Comparison of ENCODE assay signal across 14 cellular contexts in the genomic region with DNA sequence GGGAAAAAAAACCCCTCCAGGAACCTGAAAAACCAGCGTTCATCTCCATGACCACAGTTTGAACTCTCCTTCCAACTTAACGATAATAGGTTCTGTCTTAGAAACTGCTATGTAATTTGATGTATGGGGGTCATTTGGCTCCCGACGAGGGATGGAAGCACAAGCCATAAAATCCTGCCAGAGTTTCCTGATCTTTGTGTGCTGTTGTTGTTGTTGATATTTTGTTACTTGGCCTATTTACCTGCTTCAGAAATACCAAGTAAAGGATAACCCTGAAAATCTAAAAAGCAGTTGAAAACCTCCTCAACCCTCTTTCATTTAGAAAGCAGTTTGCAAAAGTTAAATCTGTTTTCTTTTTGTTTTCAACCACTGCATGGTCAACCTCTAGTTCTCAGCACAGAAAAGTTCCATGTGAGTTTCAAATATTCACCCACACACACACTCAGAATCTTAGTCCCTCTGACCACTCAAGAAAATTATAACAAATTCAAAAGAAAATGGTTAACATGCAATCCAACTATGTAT. TPM values are rescaled to one million over a fixed set of nuclear protein-coding genes. Genes with fewer than 3 reads are reported as not detected.
DNase-seq lines count a peak whose midpoint lies in the region; ATAC-seq, FAIRE-seq and TF ChIP-seq lines count a peak whose summit lies in the region.
"Had no signal": no experiment of that assay in that cellular context is flagged by ENCODE, and none has a peak within 500 bp of the region (broad histone marks: within the 10 kb centered on the region; RNA-seq: fewer than 3 reads in every experiment).

No MANE protein-coding gene starts in this region.

- peaks cover 12% of the 10 kb centered on the region for H3K79me2 ChIP-seq in HepG2 (ENCODE audit: insufficient read depth, low read length)
- no peaks in the 10 kb centered on the region for H3K79me2 ChIP-seq in parathyroid adenoma

- H3K27me3 ChIP-seq in HepG2 (ENCODE audit: control insufficient read depth in 1 of 2, insufficient read depth in 2 of 2, low read length in 2 of 2) (no peaks in the 10 kb centered on the region), right lobe of liver (peaks cover 0 to 13% of the 10 kb centered on the region in 2 donors), esophagus muscularis mucosa (no peaks in the 10 kb centered on the region), parathyroid adenoma (ENCODE audit: control insufficient read depth, insufficient read depth, low read length) (no peaks in the 10 kb centered on the region)
- H3K27me3 ChIP-seq: testis had no signal

- no peak for TF ChIP-seq CTCF in HepG2 (CRISPR knock-in tag; IDR thresholded peaks at IDR 0.05)
- TF ChIP-seq CTCF in right lobe of liver (IDR thresholded peaks at IDR 0.05) = no peak
- TF ChIP-seq CTCF in esophagus muscularis mucosa (IDR thresholded peaks at IDR 0.05) = no peak
- TF ChIP-seq CTCF in parathyroid adenoma (IDR thresholded peaks at IDR 0.05) = no peak

- no peak for DNase-seq in HepG2 (ENCODE audit: low spot score)
- DNase-seq in right lobe of liver = no peak
- DNase-seq in esophagus muscularis mucosa (ENCODE audit: extremely low spot score) = no peak
- no peak for DNase-seq in AG08395 (ENCODE audit: low spot score)
- DNase-seq in RPMI8226 = no peak
- no peak for DNase-seq in LoVo (ENCODE audit: low spot score)
- DNase-seq: activated CD4-positive, alpha-beta T cell treated with anti-CD3 and anti-CD28 coated beads, Interleukin-2, amount 50 U/mL, for 48 hours; activated effector memory CD4-positive, alpha-beta T cell treated with anti-CD3 and anti-CD28 coated beads, Interleukin-2, amount 50 U/mL, for 16 hours; MV-4-11; T-helper 2 cell; testis had no signal

- H3K9me3 ChIP-seq in HepG2 (ENCODE audit: low read length) (no peaks in the 10 kb centered on the region), right lobe of liver (no peaks in the 10 kb centered on the region), esophagus muscularis mucosa (no peaks in the 10 kb centered on the region), parathyroid adenoma (ENCODE audit: control insufficient read depth, low read length) (no peaks in the 10 kb centered on the region)
- H3K9me3 ChIP-seq: testis had no signal

- in situ Hi-C loops in HepG2 (cut with HindIII; ENCODE audit: extremely low pct_ligation_motif_present, low pct_unique_long_range_greater_than_20kb) = no loop called here

- H4K20me1 ChIP-seq in HepG2 (ENCODE audit: insufficient read depth, low read length) = peaks cover 5% of the 10 kb centered on the region; the same call in 1 of the 2 replicates

- no peak for TF ChIP-seq EP300 in HepG2 (IDR thresholded peaks at IDR 0.05; ENCODE audit: low read depth in 2 of 2, low read length in 2 of 2)
- TF ChIP-seq EP300 in HepG2 (CRISPR knock-in tag; IDR thresholded peaks at IDR 0.05; ENCODE audit: borderline replicate concordance) = no peak
- no peak for TF ChIP-seq EP300 in esophagus muscularis mucosa (IDR thresholded peaks at IDR 0.05)

- H2AFZ ChIP-seq in HepG2 (ENCODE audit: low read length) (no peak overlapping the region), parathyroid adenoma (no peak overlapping the region)

- no peak for FAIRE-seq in HepG2 (lab: Jason Lieb, UNC)
- FAIRE-seq: A204.1 had no signal

- H3K4me1 ChIP-seq in HepG2 (ENCODE audit: insufficient read depth, low read length) = peaks cover 12% of the 10 kb centered on the region; the same call in 1 of the 2 replicates
- H3K4me1 ChIP-seq in right lobe of liver = peaks cover 0 to 4% (median 0%) of the 10 kb centered on the region in 4 donors
- peaks cover 34 to 74% (median 59%) of the 10 kb centered on the region in 4 donors for H3K4me1 ChIP-seq in esophagus muscularis mucosa
- H3K4me1 ChIP-seq in parathyroid adenoma = no peaks in the 10 kb centered on the region
- H3K4me1 ChIP-seq: testis had no signal

- CTCF ChIA-PET in HepG2 (lab: Yijun Ruan, JAX; ENCODE audit: low intra/inter-chr PET ratio, low total read pairs) = no interaction called here

- H3K9ac ChIP-seq in HepG2 (ENCODE audit: insufficient read depth, low read depth, low read length) (no peak overlapping the region), parathyroid adenoma (no peak overlapping the region)

- POLR2A ChIA-PET in HepG2 (lab: Yijun Ruan, JAX) = interaction anchor here (3.8 kb wide), 1 partner anchor 9 kb away, joined by 55 read pairs; no protein-coding TSS in a partner anchor

- ATAC-seq in HepG2 (no peak), right lobe of liver (no peak), GM21360 (IDR thresholded peaks at IDR 0.05; ENCODE audit: unreplicated experiment) (no peak)

- H3K27ac ChIP-seq in HepG2 (ENCODE audit: extremely low read length, insufficient read depth, low read length) (no peak overlapping the region), right lobe of liver (peak overlapping the region in 1 of 3 donors; percentile 25), esophagus muscularis mucosa (replicated peaks in 1 of 4) (peak overlapping the region; percentile 96 to 100 (median 99)), parathyroid adenoma (peak overlapping the region; percentile 24)
- H3K27ac ChIP-seq: testis had no signal

- H3K4me2 ChIP-seq in HepG2 (ENCODE audit: low read depth, low read length) (no peak overlapping the region), parathyroid adenoma (ENCODE audit: low read length) (peak overlapping the region; percentile 86)

- H3K4me3 ChIP-seq in HepG2 (replicated peaks in 1 of 3; ENCODE audit: insufficient read depth in 1 of 3, low read depth in 2 of 3, low read length in 3 of 3) = no peak overlapping the region
- H3K4me3 ChIP-seq in right lobe of liver = no peak overlapping the region
- H3K4me3 ChIP-seq in esophagus muscularis mucosa = peak overlapping the region; percentile 68 to 88 (median 77)
- H3K4me3 ChIP-seq in parathyroid adenoma (ENCODE audit: low read depth, low read length) = peak overlapping the region; percentile 97
- H3K4me3 ChIP-seq: testis had no signal

- no peak for TF ChIP-seq RAD21 in HepG2 (CRISPR knock-in tag; IDR thresholded peaks at IDR 0.05)

- H3K36me3 ChIP-seq in HepG2 (replicated peaks in 1 of 2; ENCODE audit: control insufficient read depth in 1 of 2, insufficient read depth in 2 of 2, low read length in 2 of 2) = peaks cover 2 to 12% of the 10 kb centered on the region in 2 experiments; a peak in 2 of 5 replicates
- no peaks in the 10 kb centered on the region for H3K36me3 ChIP-seq in right lobe of liver
- no peaks in the 10 kb centered on the region for H3K36me3 ChIP-seq in esophagus muscularis mucosa
- H3K36me3 ChIP-seq in parathyroid adenoma (ENCODE audit: control insufficient read depth, insufficient read depth, low read length) = no peaks in the 10 kb centered on the region

- intact Hi-C loops in HepG2 (cut with micrococcal nuclease; ENCODE audit: unreplicated experiment) = no loop called here
- intact Hi-C loops in right lobe of liver (cut with DNase I) = no loop called here
- intact Hi-C loops in esophagus muscularis mucosa (cut with DNase I) = no loop called here

- WGBS in HepG2 (ENCODE audit: low lambda C conversion rate) = 95% methylated on average over 4 of the region's 4 CpGs
- WGBS in right lobe of liver (ENCODE audit: insufficient coverage, low coverage, low lambda C conversion rate, missing lambda C conversion rate) = 17% methylated on average over 4 of the region's 4 CpGs
- 17% methylated on average over 4 of the region's 4 CpGs for WGBS in esophagus muscularis mucosa

- TF ChIP-seq POLR2A in HepG2 (IDR thresholded peaks at IDR 0.05; ENCODE audit: insufficient read depth in 1 of 2, low read depth in 2 of 2, low read length in 2 of 2) = no peak
- no peak for TF ChIP-seq POLR2A in right lobe of liver (IDR thresholded peaks at IDR 0.05)
- TF ChIP-seq POLR2A in esophagus muscularis mucosa (IDR thresholded peaks at IDR 0.05; ENCODE audit: low read depth) = no peak

- TSS peak; percentile 16 for BruUV-seq in HepG2 (replicated peaks; lab: Mats Ljungman, UMichigan)

RNA-seq across cellular contexts. Expression of a gene that starts 9.3 kb away (rescaled TPM):
- total RNA-seq in HepG2 (2016; rRNA removed; fragmentation: Illumina TruSeq; extraction: Trizol) (0.22 TPM in 1 of 2 replicates, not detected in the other), right lobe of liver (under 1 TPM in 3 of 6 experiments, not detected in 3; 0.16 to 0.19 (median 0.17) TPM), esophagus muscularis mucosa (1 to 10 TPM; 3.3 to 5.4 (median 4.4) TPM)
- 0.10 and 0.35 TPM in 2 replicates for total RNA-seq in HepG2 (2016; cell fraction: cytosol; rRNA removed; fragmentation: Illumina TruSeq; extraction: Trizol; ENCODE audit: low read depth)
- total RNA-seq in HepG2 (2016; cell fraction: insoluble cytoplasmic fraction; rRNA removed; fragmentation: Illumina TruSeq; extraction: Trizol) = 0.15 TPM in 1 of 2 replicates, not detected in the other
- total RNA-seq in HepG2 (2016; cell fraction: membrane; rRNA removed; fragmentation: Illumina TruSeq; extraction: Trizol) = 0.09 and 0.17 TPM in 2 replicates
- total RNA-seq in HepG2 (2016; cell fraction: nucleus; rRNA removed; fragmentation: Illumina TruSeq; extraction: Trizol) = 0.63 and 1.3 TPM in 2 replicates
- polyA plus RNA-seq in HepG2 (2011; rRNA removed) = 0.20 and 0.29 TPM in 2 replicates
- 0.03 and 0.08 TPM in 2 replicates for polyA plus RNA-seq in HepG2 (2011; cell fraction: cytosol; rRNA removed)
- 1.1 and 1.3 TPM in 2 replicates for polyA plus RNA-seq in HepG2 (2011; cell fraction: nucleus; rRNA removed)
- 0.21 and 0.27 TPM in 2 replicates for polyA plus RNA-seq in HepG2 (2012)
- polyA plus RNA-seq in HepG2 (2016; cell fraction: cytosol; fragmentation: Illumina TruSeq; extraction: Trizol; ENCODE audit: low read depth) = 0.12 and 0.16 TPM in 2 replicates
- polyA plus RNA-seq in HepG2 (2016; cell fraction: insoluble cytoplasmic fraction; fragmentation: Illumina TruSeq; extraction: Trizol; ENCODE audit: low read depth) = 0.15 and 0.48 TPM in 2 replicates
- 0.23 and 0.26 TPM in 2 replicates for polyA plus RNA-seq in HepG2 (2016; cell fraction: membrane; fragmentation: Illumina TruSeq; extraction: Trizol; ENCODE audit: low read depth)
- polyA plus RNA-seq in HepG2 (2016; cell fraction: nucleus; fragmentation: Illumina TruSeq; extraction: Trizol; ENCODE audit: insufficient read depth, low read depth) = 2.9 and 3.3 TPM in 2 replicates
- polyA minus RNA-seq in HepG2 (2011; rRNA and poly(A)+ RNA removed; ENCODE audit: low replicate concordance) = 0.24 TPM in 1 of 2 replicates, not detected in the other
- polyA minus RNA-seq in HepG2 (2011; cell fraction: cytosol; rRNA and poly(A)+ RNA removed) = not detected in 2 replicates
- 1.5 and 1.9 TPM in 2 replicates for polyA minus RNA-seq in HepG2 (2011; cell fraction: nucleus; rRNA and poly(A)+ RNA removed)

RNA-seq across cellular contexts. Expression of a gene that starts 16.0 kb away (rescaled TPM):
- total RNA-seq in HepG2 (2016; rRNA removed; fragmentation: Illumina TruSeq; extraction: Trizol) (0.20 TPM in 1 of 2 replicates, not detected in the other), right lobe of liver (under 1 TPM in 5 of 6 experiments, not detected in 1; 0.09 to 0.31 (median 0.17) TPM), esophagus muscularis mucosa (1 to 10 TPM in 1 of 4 donors, under 1 TPM in 3; 0.17 to 1.4 (median 0.56) TPM)
- total RNA-seq in HepG2 (2016; cell fraction: cytosol; rRNA removed; fragmentation: Illumina TruSeq; extraction: Trizol; ENCODE audit: low read depth) = not detected in 2 replicates
- 0.11 TPM in 1 of 2 replicates, not detected in the other for total RNA-seq in HepG2 (2016; cell fraction: insoluble cytoplasmic fraction; rRNA removed; fragmentation: Illumina TruSeq; extraction: Trizol)
- total RNA-seq in HepG2 (2016; cell fraction: membrane; rRNA removed; fragmentation: Illumina TruSeq; extraction: Trizol) = 0.14 and 0.15 TPM in 2 replicates
- not detected in 2 replicates for total RNA-seq in HepG2 (2016; cell fraction: nucleus; rRNA removed; fragmentation: Illumina TruSeq; extraction: Trizol)
- 0.18 and 0.31 TPM in 2 replicates for polyA plus RNA-seq in HepG2 (2011; rRNA removed)
- polyA plus RNA-seq in HepG2 (2011; cell fraction: cytosol; rRNA removed) = 0.09 and 0.13 TPM in 2 replicates
- polyA plus RNA-seq in HepG2 (2011; cell fraction: nucleus; rRNA removed) = 0.71 and 0.92 TPM in 2 replicates
- polyA plus RNA-seq in HepG2 (2012) = 0.11 and 0.30 TPM in 2 replicates
- polyA plus RNA-seq in HepG2 (2016; cell fraction: cytosol; fragmentation: Illumina TruSeq; extraction: Trizol; ENCODE audit: low read depth) = 0.11 TPM in 1 of 2 replicates, not detected in the other
- polyA plus RNA-seq in HepG2 (2016; cell fraction: insoluble cytoplasmic fraction; fragmentation: Illumina TruSeq; extraction: Trizol; ENCODE audit: low read depth) = 0.42 and 0.43 TPM in 2 replicates
- polyA plus RNA-seq in HepG2 (2016; cell fraction: membrane; fragmentation: Illumina TruSeq; extraction: Trizol; ENCODE audit: low read depth) = 0.31 and 0.33 TPM in 2 replicates
- 1.0 and 1.4 TPM in 2 replicates for polyA plus RNA-seq in HepG2 (2016; cell fraction: nucleus; fragmentation: Illumina TruSeq; extraction: Trizol; ENCODE audit: insufficient read depth, low read depth)
- polyA minus RNA-seq in HepG2 (2011; rRNA and poly(A)+ RNA removed; ENCODE audit: low replicate concordance) = 0.05 and 0.10 TPM in 2 replicates
- not detected in 2 replicates for polyA minus RNA-seq in HepG2 (2011; cell fraction: cytosol; rRNA and poly(A)+ RNA removed)
- 0.25 and 0.52 TPM in 2 replicates for polyA minus RNA-seq in HepG2 (2011; cell fraction: nucleus; rRNA and poly(A)+ RNA removed)

RNA-seq across cellular contexts. Expression of a gene that starts 18.7 kb away (rescaled TPM):
- total RNA-seq in HepG2 (2016; rRNA removed; fragmentation: Illumina TruSeq; extraction: Trizol) (1.8 and 2.4 TPM in 2 replicates), right lobe of liver (1 to 10 TPM in 1 of 6 experiments, under 1 TPM in 4, not detected in 1; 0.55 to 1.6 (median 0.75) TPM), esophagus muscularis mucosa (10 to 100 TPM; 12.5 to 26.8 (median 18.1) TPM)
- 2.0 and 2.2 TPM in 2 replicates for total RNA-seq in HepG2 (2016; cell fraction: cytosol; rRNA removed; fragmentation: Illumina TruSeq; extraction: Trizol; ENCODE audit: low read depth)
- 1.0 and 2.0 TPM in 2 replicates for total RNA-seq in HepG2 (2016; cell fraction: insoluble cytoplasmic fraction; rRNA removed; fragmentation: Illumina TruSeq; extraction: Trizol)
- 2.9 and 3.2 TPM in 2 replicates for total RNA-seq in HepG2 (2016; cell fraction: membrane; rRNA removed; fragmentation: Illumina TruSeq; extraction: Trizol)
- total RNA-seq in HepG2 (2016; cell fraction: nucleus; rRNA removed; fragmentation: Illumina TruSeq; extraction: Trizol) = 0.53 and 1.8 TPM in 2 replicates
- 4.3 and 5.4 TPM in 2 replicates for polyA plus RNA-seq in HepG2 (2011; rRNA removed)
- polyA plus RNA-seq in HepG2 (2011; cell fraction: cytosol; rRNA removed) = 4.7 and 6.2 TPM in 2 replicates
- 5.3 and 5.5 TPM in 2 replicates for polyA plus RNA-seq in HepG2 (2011; cell fraction: nucleus; rRNA removed)
- polyA plus RNA-seq in HepG2 (2012) = 5.2 and 7.3 TPM in 2 replicates
- polyA plus RNA-seq in HepG2 (2016; cell fraction: cytosol; fragmentation: Illumina TruSeq; extraction: Trizol; ENCODE audit: low read depth) = 7.9 and 8.8 TPM in 2 replicates
- 7.2 and 9.1 TPM in 2 replicates for polyA plus RNA-seq in HepG2 (2016; cell fraction: insoluble cytoplasmic fraction; fragmentation: Illumina TruSeq; extraction: Trizol; ENCODE audit: low read depth)
- polyA plus RNA-seq in HepG2 (2016; cell fraction: membrane; fragmentation: Illumina TruSeq; extraction: Trizol; ENCODE audit: low read depth) = 10.6 and 13.1 TPM in 2 replicates
- polyA plus RNA-seq in HepG2 (2016; cell fraction: nucleus; fragmentation: Illumina TruSeq; extraction: Trizol; ENCODE audit: insufficient read depth, low read depth) = 9.4 and 10.8 TPM in 2 replicates
- polyA minus RNA-seq in HepG2 (2011; rRNA and poly(A)+ RNA removed; ENCODE audit: low replicate concordance) = 0.56 and 2.4 TPM in 2 replicates
- polyA minus RNA-seq in HepG2 (2011; cell fraction: cytosol; rRNA and poly(A)+ RNA removed) = 1.7 and 2.3 TPM in 2 replicates
- 1.4 and 2.7 TPM in 2 replicates for polyA minus RNA-seq in HepG2 (2011; cell fraction: nucleus; rRNA and poly(A)+ RNA removed)

RNA-seq across cellular contexts. Expression of a gene that starts 31.7 kb away (rescaled TPM):
- total RNA-seq in HepG2 (2016; rRNA removed; fragmentation: Illumina TruSeq; extraction: Trizol) (3.2 and 3.9 TPM in 2 replicates), right lobe of liver (1 to 10 TPM in 2 of 6 experiments, under 1 TPM in 4; 0.18 to 1.5 (median 0.65) TPM), esophagus muscularis mucosa (10 to 100 TPM in 3 of 4 donors, 1 to 10 TPM in 1; 7.8 to 24.8 (median 14.7) TPM)
- total RNA-seq in HepG2 (2016; cell fraction: cytosol; rRNA removed; fragmentation: Illumina TruSeq; extraction: Trizol; ENCODE audit: low read depth) = 0.71 and 0.97 TPM in 2 replicates
- total RNA-seq in HepG2 (2016; cell fraction: insoluble cytoplasmic fraction; rRNA removed; fragmentation: Illumina TruSeq; extraction: Trizol) = 3.0 TPM in 2 replicates
- 2.1 and 3.2 TPM in 2 replicates for total RNA-seq in HepG2 (2016; cell fraction: membrane; rRNA removed; fragmentation: Illumina TruSeq; extraction: Trizol)
- 2.1 and 4.1 TPM in 2 replicates for total RNA-seq in HepG2 (2016; cell fraction: nucleus; rRNA removed; fragmentation: Illumina TruSeq; extraction: Trizol)
- 3.6 and 4.0 TPM in 2 replicates for polyA plus RNA-seq in HepG2 (2011; rRNA removed)
- 2.0 TPM in 2 replicates for polyA plus RNA-seq in HepG2 (2011; cell fraction: cytosol; rRNA removed)
- 4.0 and 4.1 TPM in 2 replicates for polyA plus RNA-seq in HepG2 (2011; cell fraction: nucleus; rRNA removed)
- 2.3 TPM in 2 replicates for polyA plus RNA-seq in HepG2 (2012)
- polyA plus RNA-seq in HepG2 (2016; cell fraction: cytosol; fragmentation: Illumina TruSeq; extraction: Trizol; ENCODE audit: low read depth) = 0.70 and 1.1 TPM in 2 replicates
- polyA plus RNA-seq in HepG2 (2016; cell fraction: insoluble cytoplasmic fraction; fragmentation: Illumina TruSeq; extraction: Trizol; ENCODE audit: low read depth) = 4.1 and 4.3 TPM in 2 replicates
- 2.2 and 2.8 TPM in 2 replicates for polyA plus RNA-seq in HepG2 (2016; cell fraction: membrane; fragmentation: Illumina TruSeq; extraction: Trizol; ENCODE audit: low read depth)
- 6.4 and 8.6 TPM in 2 replicates for polyA plus RNA-seq in HepG2 (2016; cell fraction: nucleus; fragmentation: Illumina TruSeq; extraction: Trizol; ENCODE audit: insufficient read depth, low read depth)
- polyA minus RNA-seq in HepG2 (2011; rRNA and poly(A)+ RNA removed; ENCODE audit: low replicate concordance) = 0.98 and 2.8 TPM in 2 replicates
- polyA minus RNA-seq in HepG2 (2011; cell fraction: cytosol; rRNA and poly(A)+ RNA removed) = 1.1 and 2.2 TPM in 2 replicates
- polyA minus RNA-seq in HepG2 (2011; cell fraction: nucleus; rRNA and poly(A)+ RNA removed) = 2.7 and 3.4 TPM in 2 replicates

RNA-seq across cellular contexts. Expression of a gene that starts 35.8 kb away (rescaled TPM):
- total RNA-seq in HepG2 (2016; rRNA removed; fragmentation: Illumina TruSeq; extraction: Trizol) (0.95 and 1.3 TPM in 2 replicates), right lobe of liver (not detected), esophagus muscularis mucosa (under 1 TPM in 2 of 4 donors, not detected in 2; 0.66 to 0.92 TPM)
- total RNA-seq in HepG2 (2016; cell fraction: cytosol; rRNA removed; fragmentation: Illumina TruSeq; extraction: Trizol; ENCODE audit: low read depth) = 0.71 TPM in 1 of 2 replicates, not detected in the other
- 0.79 and 1.2 TPM in 2 replicates for total RNA-seq in HepG2 (2016; cell fraction: insoluble cytoplasmic fraction; rRNA removed; fragmentation: Illumina TruSeq; extraction: Trizol)
- 0.41 and 0.65 TPM in 2 replicates for total RNA-seq in HepG2 (2016; cell fraction: membrane; rRNA removed; fragmentation: Illumina TruSeq; extraction: Trizol)
- 1.1 and 3.7 TPM in 2 replicates for total RNA-seq in HepG2 (2016; cell fraction: nucleus; rRNA removed; fragmentation: Illumina TruSeq; extraction: Trizol)
- polyA plus RNA-seq in HepG2 (2011; rRNA removed) = 0.68 and 1.5 TPM in 2 replicates
- 0.38 and 0.74 TPM in 2 replicates for polyA plus RNA-seq in HepG2 (2011; cell fraction: cytosol; rRNA removed)
- 4.3 and 4.7 TPM in 2 replicates for polyA plus RNA-seq in HepG2 (2011; cell fraction: nucleus; rRNA removed)
- polyA plus RNA-seq in HepG2 (2012) = 0.47 and 0.68 TPM in 2 replicates
- 0.18 TPM in 1 of 2 replicates, not detected in the other for polyA plus RNA-seq in HepG2 (2016; cell fraction: cytosol; fragmentation: Illumina TruSeq; extraction: Trizol; ENCODE audit: low read depth)
- 0.94 and 0.99 TPM in 2 replicates for polyA plus RNA-seq in HepG2 (2016; cell fraction: insoluble cytoplasmic fraction; fragmentation: Illumina TruSeq; extraction: Trizol; ENCODE audit: low read depth)
- polyA plus RNA-seq in HepG2 (2016; cell fraction: membrane; fragmentation: Illumina TruSeq; extraction: Trizol; ENCODE audit: low read depth) = 0.22 TPM in 1 of 2 replicates, not detected in the other
- 3.5 and 4.1 TPM in 2 replicates for polyA plus RNA-seq in HepG2 (2016; cell fraction: nucleus; fragmentation: Illumina TruSeq; extraction: Trizol; ENCODE audit: insufficient read depth, low read depth)
- polyA minus RNA-seq in HepG2 (2011; rRNA and poly(A)+ RNA removed; ENCODE audit: low replicate concordance) = 1.2 and 2.5 TPM in 2 replicates
- 0.79 TPM in 1 of 2 replicates, not detected in the other for polyA minus RNA-seq in HepG2 (2011; cell fraction: cytosol; rRNA and poly(A)+ RNA removed)
- polyA minus RNA-seq in HepG2 (2011; cell fraction: nucleus; rRNA and poly(A)+ RNA removed) = 2.1 and 3.0 TPM in 2 replicates
- total RNA-seq: testis had no signal

Comparison
In these comparisons a context has a peak if more than half of its experiments do, and no peak if none do; other contexts are left out.
1. H3K4me3 ChIP-seq: peak in esophagus muscularis mucosa (4 of 4) and parathyroid adenoma (single experiment); none in HepG2 (0 of 3) and right lobe of liver (0 of 3).